ENCODE assay signal across 8 cellular contexts in genomic region chrX:12791253-12792228, GRCh38. TPM values are rescaled to one million over a fixed set of nuclear protein-coding genes. Genes with fewer than 3 reads are reported as not detected.
DNase-seq lines count a peak whose midpoint lies in the region; ATAC-seq and TF ChIP-seq lines count a peak whose summit lies in the region.

Gene PRPS2 (plus strand): TSS chrX:12791412. CDS start chrX:12791498, 86 bp downstream.

- 0 to 1% methylated on average over 113 of the region's 113 CpGs for WGBS in sigmoid colon, 2 donors

- peak within 1 kb of the TSS; percentile 63 to 71 (median 68) for H3K4me3 ChIP-seq in sigmoid colon

- peaks cover 0 to 18% (median 0%) of the 10 kb centered on the region in 4 donors for H3K4me1 ChIP-seq in sigmoid colon

- no peak for TF ChIP-seq CTCF in sigmoid colon (IDR thresholded peaks at IDR 0.05)

- TF ChIP-seq EP300 in sigmoid colon (IDR thresholded peaks at IDR 0.05), result no peak

- H3K9me3 ChIP-seq in sigmoid colon, result no peaks in the 10 kb centered on the region

- TF ChIP-seq POLR2A in sigmoid colon (IDR thresholded peaks at IDR 0.05), result peak in 1 of 2 donors; percentile 19

- DNase-seq in EH (ENCODE audit: low read depth), result peak; percentile 59
- peak; percentile 61 for DNase-seq in M059J (ENCODE audit: low read depth)
- DNase-seq in T-helper 2 cell, result peak; percentile 40 to 71 (median 57)
- peak in 51 of 58 donors; percentile 1 to 70 (median 33) for DNase-seq in anterior cingulate cortex (lab: John Stamatoyannopoulos, UW)
- peak; percentile 37 to 51 for DNase-seq in hippocampal formation (lab: John Stamatoyannopoulos, UW)
- peak; percentile 83 for DNase-seq in sigmoid colon

- intact Hi-C loops in sigmoid colon (cut with DNase I), result loop anchor here (10.0 kb wide), 1 partner anchor 863 kb away; the partner anchor contains the start of gene TCEANC

- H3K27me3 ChIP-seq in sigmoid colon, result no peaks in the 10 kb centered on the region

- H3K27ac ChIP-seq in sigmoid colon, result peak within 1 kb of the TSS; percentile 42 to 86 (median 76)

- H3K36me3 ChIP-seq in sigmoid colon, result no peaks in the 10 kb centered on the region

- ATAC-seq in GM21786 (IDR thresholded peaks at IDR 0.05; ENCODE audit: unreplicated experiment), result peak; percentile 82
- no peak for ATAC-seq in HG03469 (IDR thresholded peaks at IDR 0.05; ENCODE audit: unreplicated experiment)

RNA-seq across cellular contexts. Expression of gene PRPS2, which starts in this region (rescaled TPM):
- total RNA-seq in M059J (2014; rRNA removed; shearing (Covaris generic)), result 84.9 and 133 TPM in 2 replicates
- total RNA-seq in sigmoid colon, result 10 to 100 TPM; 53.7 to 99.9 (median 66.9) TPM
- polyA plus RNA-seq in sigmoid colon, result 10 to 100 TPM; 21.6 to 40.5 (median 32.1) TPM

Comparison
In these comparisons a context has a peak if more than half of its experiments do, and no peak if none do; other contexts are left out.
1. DNase-seq: peak in every context shown above with its lines; median percentile 83 in sigmoid colon; 61 in M059J; 59 in EH; 57 in T-helper 2 cell; 44 in hippocampal formation; 33 in anterior cingulate cortex.